30 cellular contexts compared by ENCODE assay signal in the genomic region with DNA sequence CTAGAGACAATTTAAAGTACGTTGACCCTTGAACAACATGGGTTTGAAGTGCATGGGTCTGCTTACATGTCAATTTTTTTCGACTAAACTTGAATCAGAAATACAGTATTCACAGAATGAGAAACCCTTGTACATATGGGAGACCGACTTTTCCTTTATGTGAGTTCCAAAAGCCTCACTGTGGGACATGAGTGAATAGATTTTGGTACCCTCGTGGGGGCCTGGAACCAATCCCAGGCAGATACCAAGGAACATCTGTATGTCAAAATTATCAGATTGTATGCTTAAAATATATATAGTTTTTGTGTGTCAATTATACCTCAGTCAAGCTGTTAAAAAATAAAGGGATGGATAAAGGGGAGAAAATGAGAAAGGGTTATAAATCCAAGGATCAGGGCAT.
"Had no signal": no experiment of that assay in that cellular context is flagged by ENCODE, and none has a peak within 500 bp of the region (broad histone marks: within the 10 kb centered on the region; RNA-seq: fewer than 3 reads in every experiment).

No MANE protein-coding gene starts in this region.

- H3K27ac ChIP-seq: body of pancreas, coronary artery, esophagus muscularis mucosa, foreskin keratinocyte, gastrocnemius medialis, heart right ventricle had no signal

- H3K9me3 ChIP-seq: body of pancreas, esophagus muscularis mucosa, gastrocnemius medialis, heart right ventricle had no signal

- H3K4me1 Mint-ChIP-seq: activated B cell treated with CpG ODN at 0.5 μM for 24 hours; activated T-helper 17 cell treated with anti-CD3 and anti-CD28 coated beads, Interleukin-2, amount 50 U/mL, for 72 hours had no signal

- H3K9me3 Mint-ChIP-seq: activated B cell treated with CpG ODN at 0.5 μM for 24 hours; activated CD8-positive, alpha-beta T cell treated with anti-CD3 and anti-CD28 coated beads for 36 hours; activated T-cell treated with anti-CD3 and anti-CD28 coated beads, Interleukin-2, amount 50 U/mL, for 4 hours; activated T-helper 17 cell treated with anti-CD3 and anti-CD28 coated beads, Interleukin-2, amount 50 U/mL, for 72 hours; effector memory CD8-positive, alpha-beta T cell had no signal

- H3K36me3 ChIP-seq: esophagus muscularis mucosa, gastrocnemius medialis, heart right ventricle had no signal

- H3K36me3 Mint-ChIP-seq: activated naive CD8-positive, alpha-beta T cell had no signal

- H3K27me3 Mint-ChIP-seq: activated B cell treated with CpG ODN at 0.5 μM for 24 hours; activated CD8-positive, alpha-beta T cell treated with anti-CD3 and anti-CD28 coated beads for 36 hours; activated naive CD8-positive, alpha-beta T cell; activated T-helper 17 cell treated with anti-CD3 and anti-CD28 coated beads, Interleukin-2, amount 50 U/mL, for 72 hours; dendritic cell treated with granulocyte-macrophage colony-stimulating factor and Interleukin-4, amounts not matched to agents 40 ng/mL and 50 ng/mL, for 4 days had no signal

- H3K4me3 ChIP-seq: body of pancreas, coronary artery, esophagus muscularis mucosa, gastrocnemius medialis, heart right ventricle had no signal

- H3K4me3 Mint-ChIP-seq: activated B cell treated with CpG ODN at 0.5 μM for 24 hours; activated CD8-positive, alpha-beta T cell treated with anti-CD3 and anti-CD28 coated beads for 36 hours; activated naive CD8-positive, alpha-beta T cell; activated T-cell treated with anti-CD3 and anti-CD28 coated beads, Interleukin-2, amount 50 U/mL, for 4 hours; activated T-helper 17 cell treated with anti-CD3 and anti-CD28 coated beads, Interleukin-2, amount 50 U/mL, for 72 hours; dendritic cell treated with granulocyte-macrophage colony-stimulating factor and Interleukin-4, amounts not matched to agents 40 ng/mL and 50 ng/mL, for 4 days; effector memory CD8-positive, alpha-beta T cell had no signal

- ATAC-seq: activated CD4-positive, CD25-positive, alpha-beta regulatory T cell treated with anti-CD3 and anti-CD28 coated beads, Interleukin-2, amount 50 U/mL, for 24 hours; activated CD8-positive, alpha-beta T cell treated with anti-CD3 and anti-CD28 coated beads for 36 hours; activated T-cell treated with anti-CD3 and anti-CD28 coated beads, Interleukin-2, amount 50 U/mL, for 4 hours; activated T-helper 17 cell treated with anti-CD3 and anti-CD28 coated beads, Interleukin-2, amount 50 U/mL, for 72 hours; body of pancreas; effector memory CD8-positive, alpha-beta T cell; foreskin keratinocyte; gastrocnemius medialis; heart right ventricle had no signal

- DNase-seq: activated B cell treated with CpG ODN at 0.5 μM for 24 hours; activated CD4-positive, alpha-beta T cell treated with anti-CD3 and anti-CD28 coated beads for 48 hours; activated CD4-positive, alpha-beta T cell treated with anti-CD3 and anti-CD28 coated beads, Interleukin-2, amount 50 U/mL, for 1 hour; activated CD4-positive, alpha-beta T cell treated with anti-CD3 and anti-CD28 coated beads, Interleukin-2, amount 50 U/mL, for 48 hours; activated CD8-positive, alpha-beta memory T cell treated with anti-CD3 and anti-CD28 coated beads for 24 hours; activated CD8-positive, alpha-beta T cell treated with anti-CD3 and anti-CD28 coated beads for 36 hours; activated effector memory CD4-positive, alpha-beta T cell treated with Interleukin-2 at 50 U/mL for 16 hours; activated gamma-delta T cell treated with Interleukin-2 at 50 U/mL for 16 hours; activated naive CD4-positive, alpha-beta T cell treated with anti-CD3 and anti-CD28 coated beads, Interleukin-2, amount 50 U/mL, for 16 hours; activated naive CD4-positive, alpha-beta T cell treated with Interleukin-2 at 50 U/mL for 16 hours; activated T-cell treated with anti-CD3 and anti-CD28 coated beads, Interleukin-2, amount 50 U/mL, for 4 hours; amniotic stem cell; aorta; body of pancreas; central memory CD4-positive, alpha-beta T cell; cerebellar nuclear complex; effector CD4-positive, alpha-beta T cell; effector memory CD8-positive, alpha-beta T cell; erythroblast; foreskin keratinocyte; gastrocnemius medialis; heart right ventricle; SW 1271; T-helper 2 cell had no signal

- H3K27ac Mint-ChIP-seq: activated B cell treated with CpG ODN at 0.5 μM for 24 hours; activated CD8-positive, alpha-beta T cell treated with anti-CD3 and anti-CD28 coated beads for 36 hours; activated naive CD8-positive, alpha-beta T cell; activated T-helper 17 cell treated with anti-CD3 and anti-CD28 coated beads, Interleukin-2, amount 50 U/mL, for 72 hours; dendritic cell treated with granulocyte-macrophage colony-stimulating factor and Interleukin-4, amounts not matched to agents 40 ng/mL and 50 ng/mL, for 4 days; effector memory CD8-positive, alpha-beta T cell had no signal
